ENCODE assay signal across 16 cellular contexts in genomic region chr7:151440799-151441443, GRCh38. TPM values are rescaled to one million over a fixed set of nuclear protein-coding genes. Genes with fewer than 3 reads are reported as not detected.
A peak's percentile ranks its signal among the peaks of the same experiment; 100 is the strongest.
DNase-seq lines count a peak whose midpoint lies in the region; ATAC-seq and TF ChIP-seq lines count a peak whose summit lies in the region.
"Had no signal": no experiment of that assay in that cellular context is flagged by ENCODE, and none has a peak within 500 bp of the region (broad histone marks: within the 10 kb centered on the region; RNA-seq: fewer than 3 reads in every experiment).

No MANE protein-coding gene starts in this region.

- intact Hi-C loops in CD8-positive, alpha-beta T cell (cut with DNase I, micrococcal nuclease) = loop anchor here in 1 of 2 experiments (2.0 kb wide), 1 partner anchor 60 kb away; no protein-coding TSS in a partner anchor
- intact Hi-C loops in esophagus squamous epithelium (cut with DNase I) (no loop called here), prostate gland (cut with DNase I) (no loop called here)

- H3K36me3 ChIP-seq in CD8-positive, alpha-beta T cell (ENCODE audit: insufficient read depth, low read length) = no peaks in the 10 kb centered on the region
- H3K36me3 ChIP-seq in esophagus squamous epithelium = no peaks in the 10 kb centered on the region
- H3K36me3 ChIP-seq in prostate gland = no peaks in the 10 kb centered on the region

- peaks cover 41% of the 10 kb centered on the region for H3K4me1 Mint-ChIP-seq in CD8-positive, alpha-beta T cell (ENCODE audit: low read depth)

- TF ChIP-seq POLR2A in esophagus squamous epithelium (IDR thresholded peaks at IDR 0.05) (no peak), prostate gland (IDR thresholded peaks at IDR 0.05) (no peak)

- no peaks in the 10 kb centered on the region for H3K27me3 ChIP-seq in CD8-positive, alpha-beta T cell (ENCODE audit: insufficient read depth, low read length)
- H3K27me3 ChIP-seq in esophagus squamous epithelium = peaks cover 0 to 47% (median 2%) of the 10 kb centered on the region in 4 donors
- H3K27me3 ChIP-seq in prostate gland (replicated peaks; ENCODE audit: insufficient read depth) = no peaks in the 10 kb centered on the region

- POLR2A ChIA-PET in CD8-positive, alpha-beta T cell (lab: Charles Lee) = interaction anchor here (0.9 to 3.3 kb wide), 4 partner anchors 10 to 327 kb away, joined by 4 to 21 read pairs (median 8); no protein-coding TSS in a partner anchor

- peak overlapping the region; percentile 81 for H3K27ac Mint-ChIP-seq in CD8-positive, alpha-beta T cell
- H3K27ac Mint-ChIP-seq: activated CD4-positive, alpha-beta memory T cell treated with anti-CD3 and anti-CD28 coated beads, Interleukin-2, amount 10 ng/mL, durations not matched to agents 7 days and 5 days had no signal

- DNase-seq in CD8-positive, alpha-beta T cell = peak in 2 of 7 experiments; percentile 50 to 56
- peak; percentile 65 for DNase-seq in SW480 (ENCODE audit: low spot score)
- no peak for DNase-seq in esophagus squamous epithelium (lab: John Stamatoyannopoulos, UW)
- DNase-seq in prostate gland (ENCODE audit: low spot score) = no peak
- no peak for DNase-seq in UCSD-AML1 (lab: John Stamatoyannopoulos, UW; ENCODE audit: unreplicated experiment)
- DNase-seq in NCI-H526 (lab: John Stamatoyannopoulos, UW) = no peak
- no peak for DNase-seq in activated gamma-delta T cell treated with Interleukin-2 at 50 U/mL for 16 hours
- DNase-seq in SIG-M5 treated with dmso at 0.1 percent for 504 hours (lab: John Stamatoyannopoulos, UW; ENCODE audit: unreplicated experiment) = no peak
- DNase-seq: activated CD4-positive, alpha-beta memory T cell treated with anti-CD3 and anti-CD28 coated beads, Interleukin-2, amount 10 ng/mL, durations not matched to agents 7 days and 5 days; Caco-2; NCI-H446 treated with DMSO at 0.1 percent for 48 hours; stimulated activated CD4-positive, alpha-beta T cell treated with anti-CD3 and anti-CD28 coated beads, Interleukin-12 subunit alpha, Interleukin-12 subunit beta, amount 100 ng/mL, for 4 hours had no signal

- H3K36me3 Mint-ChIP-seq in CD8-positive, alpha-beta T cell = no peaks in the 10 kb centered on the region

- no peak overlapping the region for H3K27ac ChIP-seq in CD8-positive, alpha-beta T cell (ENCODE audit: low read depth, low read length)
- H3K27ac ChIP-seq in esophagus squamous epithelium (peak overlapping the region in 3 of 4 donors; percentile 14 to 75 (median 25)), prostate gland (peak overlapping the region; percentile 40 to 60)

- H3K9me3 ChIP-seq in CD8-positive, alpha-beta T cell (ENCODE audit: low read length) = no peaks in the 10 kb centered on the region
- no peaks in the 10 kb centered on the region for H3K9me3 ChIP-seq in esophagus squamous epithelium
- no peaks in the 10 kb centered on the region for H3K9me3 ChIP-seq in prostate gland
- H3K9me3 ChIP-seq: Caco-2 had no signal

- H3K9me3 Mint-ChIP-seq in CD8-positive, alpha-beta T cell = no peaks in the 10 kb centered on the region
- H3K9me3 Mint-ChIP-seq: activated CD4-positive, alpha-beta memory T cell treated with anti-CD3 and anti-CD28 coated beads, Interleukin-2, amount 10 ng/mL, durations not matched to agents 7 days and 5 days had no signal

- no peaks in the 10 kb centered on the region for H3K27me3 Mint-ChIP-seq in CD8-positive, alpha-beta T cell (ENCODE audit: low read depth)

- CTCF ChIA-PET in CD8-positive, alpha-beta T cell (lab: Charles Lee) = interaction anchor here (1.0 to 6.0 kb wide), 6 partner anchors 8 to 88 kb away, joined by 4 to 57 read pairs (median 9); partner anchors contain the start of gene WDR86

- H3K4me3 ChIP-seq in CD8-positive, alpha-beta T cell (ENCODE audit: low read depth, low read length) = no peak overlapping the region
- no peak overlapping the region for H3K4me3 ChIP-seq in esophagus squamous epithelium
- no peak overlapping the region for H3K4me3 ChIP-seq in prostate gland
- H3K4me3 ChIP-seq: GM12878 had no signal

- TF ChIP-seq CTCF in CD8-positive, alpha-beta T cell (IDR thresholded peaks at IDR 0.05) = no peak
- TF ChIP-seq CTCF in esophagus squamous epithelium (IDR thresholded peaks at IDR 0.05) (no peak), prostate gland (IDR thresholded peaks at IDR 0.05) (no peak)

- ATAC-seq in CD8-positive, alpha-beta T cell = peak; percentile 24
- ATAC-seq: GM12878 had no signal

- H3K4me3 Mint-ChIP-seq in CD8-positive, alpha-beta T cell = peak overlapping the region; percentile 42
- H3K4me3 Mint-ChIP-seq: activated CD4-positive, alpha-beta memory T cell treated with anti-CD3 and anti-CD28 coated beads, Interleukin-2, amount 10 ng/mL, durations not matched to agents 7 days and 5 days had no signal

- 43 to 57% methylated on average over 4 to 10 of the region's 10 CpGs for WGBS in esophagus squamous epithelium, 2 donors
- WGBS in prostate gland = 16% methylated on average over 9 of the region's 10 CpGs

- H3K4me1 ChIP-seq in CD8-positive, alpha-beta T cell (ENCODE audit: insufficient read depth, low read length) = peaks cover 33% of the 10 kb centered on the region
- H3K4me1 ChIP-seq in esophagus squamous epithelium (peaks cover 6 to 27% (median 15%) of the 10 kb centered on the region in 3 donors), prostate gland (replicated peaks) (peaks cover 4% of the 10 kb centered on the region)
- H3K4me1 ChIP-seq: Caco-2 had no signal

RNA-seq across cellular contexts. Expression of gene CRYGN, which starts 1.0 kb away (rescaled TPM):
- not detected for total RNA-seq in CD8-positive, alpha-beta T cell
- total RNA-seq in esophagus squamous epithelium (under 1 TPM in 1 of 4 donors, not detected in 3; 0.19 TPM), prostate gland (not detected)
- total RNA-seq: Caco-2, cardiac septum, GM12878, mononuclear cell, SK-MEL-5 had no signal

RNA-seq across cellular contexts. Expression of gene WDR86, which starts 31.1 kb away (rescaled TPM):
- 1 to 10 TPM; 5.7 to 6.5 TPM for total RNA-seq in CD8-positive, alpha-beta T cell
- total RNA-seq in esophagus squamous epithelium = 1 to 10 TPM in 2 of 4 donors, under 1 TPM in 2; 0.53 to 4.6 (median 1.5) TPM
- 10 to 100 TPM in 1 of 2 donors, 1 to 10 TPM in 1; 3.6 to 12.8 TPM for total RNA-seq in prostate gland
- total RNA-seq: cardiac septum, GM12878, SK-MEL-5 had no signal
